ENCODE assay signal across 9 cellular contexts in the genomic region with DNA sequence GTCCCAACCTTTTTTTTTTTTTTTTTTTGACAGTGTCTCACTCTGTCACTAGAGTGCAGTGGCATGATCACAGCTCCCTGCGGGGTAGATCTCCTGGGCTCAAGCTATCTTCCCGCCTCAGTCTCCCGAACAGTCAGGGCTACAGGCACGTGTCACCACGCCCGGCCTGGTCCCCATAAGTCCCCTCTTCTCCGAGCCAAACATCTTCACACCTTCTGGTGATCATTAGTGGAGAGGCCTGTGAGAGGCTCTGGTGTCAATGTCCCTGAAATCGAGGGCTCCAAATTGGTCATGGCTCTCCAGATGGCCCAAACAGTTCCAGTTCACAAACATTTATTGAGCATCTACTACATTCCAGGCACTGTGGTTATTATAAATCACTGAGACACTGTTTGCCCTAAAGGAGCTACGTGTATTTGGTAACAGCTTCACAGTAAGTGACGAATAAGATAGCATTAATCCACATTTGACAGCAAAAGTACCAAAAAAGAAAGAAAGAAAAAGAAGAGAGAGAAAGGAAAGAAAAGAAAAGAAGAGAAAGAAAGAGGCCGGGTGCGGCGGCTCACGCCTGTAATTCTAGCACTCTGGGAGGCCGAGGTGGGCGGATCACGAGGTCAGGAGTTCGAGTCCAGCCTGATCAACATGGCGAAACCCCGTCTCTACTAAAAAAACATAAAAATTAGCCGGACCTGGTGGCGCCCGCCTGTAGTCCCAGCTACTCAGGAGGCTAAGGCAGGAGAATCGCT. TPM values are rescaled to one million over a fixed set of nuclear protein-coding genes. Genes with fewer than 3 reads are reported as not detected.
DNase-seq lines count a peak whose midpoint lies in the region; FAIRE-seq and TF ChIP-seq lines count a peak whose summit lies in the region.
"Had no signal": no experiment of that assay in that cellular context is flagged by ENCODE, and none has a peak within 500 bp of the region (broad histone marks: within the 10 kb centered on the region; RNA-seq: fewer than 3 reads in every experiment).

No MANE protein-coding gene starts in this region.

- dilution Hi-C loops in endothelial cell of umbilical vein (cut with MboI; ENCODE audit: extremely low pct_ligation_motif_present, low sequenced_read_pairs) = no loop called here

- H3K9me3 Mint-ChIP-seq in CD4-positive, alpha-beta memory T cell = peaks cover 0 to 2% (median 0%) of the 10 kb centered on the region in 8 donors
- no peaks in the 10 kb centered on the region for H3K9me3 Mint-ChIP-seq in osteocyte (ENCODE audit: unreplicated experiment)

- H3K4me1 ChIP-seq in CD4-positive, alpha-beta memory T cell (ENCODE audit: insufficient read depth, low read length) = peaks cover 19% of the 10 kb centered on the region
- no peaks in the 10 kb centered on the region; the same call in 1 of the 2 replicates for H3K4me1 ChIP-seq in SJCRH30
- H3K4me1 ChIP-seq in endothelial cell of umbilical vein (ENCODE audit: control insufficient read depth, extremely low read depth, insufficient read depth, low read length) = peaks cover 10% of the 10 kb centered on the region

- peak overlapping the region; percentile 97 to 99 (median 98) for H3K27ac Mint-ChIP-seq in CD4-positive, alpha-beta memory T cell
- H3K27ac Mint-ChIP-seq in osteocyte (ENCODE audit: unreplicated experiment) = peak overlapping the region; percentile 98

- CTCF ChIA-PET in CD4-positive, alpha-beta memory T cell (lab: Charles Lee; ENCODE audit: partially characterized antibody) = interaction anchor here (0.6 to 3.1 kb wide), 4 partner anchors 9 to 59 kb away, joined by 3 to 16 read pairs (median 4); a partner anchor contains a TSS
- CTCF ChIA-PET in endothelial cell of umbilical vein (lab: Charles Lee) = interaction anchor here (0.7 to 5.7 kb wide), 5 partner anchors 18 to 77 kb away, joined by 3 to 54 read pairs (median 3); no protein-coding TSS in a partner anchor

- peak overlapping the region; percentile 83 for H3K27ac ChIP-seq in CD4-positive, alpha-beta memory T cell (ENCODE audit: low read depth, low read length)
- peak overlapping the region; percentile 74 for H3K27ac ChIP-seq in SJCRH30
- peak overlapping the region; percentile 71 for H3K27ac ChIP-seq in endothelial cell of umbilical vein (ENCODE audit: insufficient read depth, low read depth, low read length)

- TF ChIP-seq CTCF in endothelial cell of umbilical vein (IDR thresholded peaks at IDR 0.05; ENCODE audit: extremely low read depth in 1 of 2, insufficient read depth in 1 of 2, low read depth in 1 of 2, low read length in 2 of 2) (no peak), osteocyte (IDR thresholded peaks at IDR 0.05) (no peak)

- POLR2A ChIA-PET in CD4-positive, alpha-beta memory T cell (lab: Charles Lee; ENCODE audit: partially characterized antibody) = interaction anchor here (0.9 to 3.3 kb wide), 5 partner anchors 9 to 125 kb away, joined by 3 to 20 read pairs (median 7); a partner anchor contains a TSS
- POLR2A ChIA-PET in endothelial cell of umbilical vein (lab: Charles Lee) = interaction anchor here (0.8 to 1.6 kb wide), 4 partner anchors 37 to 104 kb away, joined by 3 to 4 read pairs (median 4); no protein-coding TSS in a partner anchor

- TF ChIP-seq POLR2A in endothelial cell of umbilical vein (IDR thresholded peaks at IDR 0.05; ENCODE audit: low read depth, low read length) = no peak

- peaks cover 10% of the 10 kb centered on the region for H3K36me3 ChIP-seq in CD4-positive, alpha-beta memory T cell (ENCODE audit: insufficient read depth, low read length)
- peaks cover 23% of the 10 kb centered on the region for H3K36me3 ChIP-seq in SJCRH30
- peaks cover 2 to 3% of the 10 kb centered on the region in 2 experiments for H3K36me3 ChIP-seq in endothelial cell of umbilical vein (ENCODE audit: control insufficient read depth in 2 of 2, extremely low read depth in 1 of 2, insufficient read depth in 2 of 2, low read length in 2 of 2)

- peak; percentile 12 for FAIRE-seq in endothelial cell of umbilical vein (lab: Jason Lieb, UNC)

- in situ Hi-C loops in ACHN (cut with HindIII; ENCODE audit: low pct_ligation_motif_present, low pct_unique_long_range_greater_than_20kb, low sequenced_read_pairs) = no loop called here

- H3K9ac ChIP-seq in endothelial cell of umbilical vein (replicated peaks; ENCODE audit: extremely low read depth, insufficient read depth, low read length) = peak overlapping the region; percentile 90

- H3K9me1 ChIP-seq in endothelial cell of umbilical vein (replicated peaks; ENCODE audit: control insufficient read depth, extremely low read depth, insufficient read depth, low read length) = no peaks in the 10 kb centered on the region

- peak overlapping the region; percentile 83 to 99 for H3K4me3 ChIP-seq in CD4-positive, alpha-beta memory T cell (ENCODE audit: low read length in 2 of 2)
- H3K4me3 ChIP-seq in SJCRH30 (peak overlapping the region; percentile 86), endothelial cell of umbilical vein (replicated peaks in 1 of 3; ENCODE audit: insufficient read depth in 1 of 3, low read depth in 1 of 3, low read length in 3 of 3) (peak overlapping the region; percentile 26 to 87 (median 60))

- H3K36me3 Mint-ChIP-seq in CD4-positive, alpha-beta memory T cell = peaks cover 9 to 29% of the 10 kb centered on the region in 2 donors
- peaks cover 14% of the 10 kb centered on the region for H3K36me3 Mint-ChIP-seq in osteocyte (ENCODE audit: unreplicated experiment)

- peaks cover 12 to 30% (median 20%) of the 10 kb centered on the region in 4 donors for H3K4me1 Mint-ChIP-seq in CD4-positive, alpha-beta memory T cell
- peaks cover 26% of the 10 kb centered on the region for H3K4me1 Mint-ChIP-seq in osteocyte (ENCODE audit: unreplicated experiment)

- no peak for DNase-seq in CD4-positive, alpha-beta memory T cell
- peak in 1 of 2 experiments; percentile 21 for DNase-seq in SJCRH30
- no peak for DNase-seq in endothelial cell of umbilical vein (ENCODE audit: low read depth, low spot score)
- no peak for DNase-seq in osteocyte (ENCODE audit: extremely low spot score, unreplicated experiment)
- DNase-seq in posterior vena cava (ENCODE audit: low spot score) = no peak
- DNase-seq in ACHN = no peak
- no peak for DNase-seq in globus pallidus (ENCODE audit: low spot score)
- DNase-seq in SIG-M5 treated with dmso at 0.1 percent for 504 hours (lab: John Stamatoyannopoulos, UW; ENCODE audit: unreplicated experiment) = no peak

- peak overlapping the region; percentile 61 for H3K4me2 ChIP-seq in endothelial cell of umbilical vein (ENCODE audit: insufficient read depth, low read length)

- H3K9me3 ChIP-seq in CD4-positive, alpha-beta memory T cell (ENCODE audit: control insufficient read depth in 1 of 2, low read length in 2 of 2) = no peaks in the 10 kb centered on the region
- no peaks in the 10 kb centered on the region for H3K9me3 ChIP-seq in SJCRH30 (replicated peaks)
- H3K9me3 ChIP-seq in endothelial cell of umbilical vein (replicated peaks; ENCODE audit: control insufficient read depth, insufficient read depth, low read length) = no peaks in the 10 kb centered on the region

- H2AFZ ChIP-seq in endothelial cell of umbilical vein (ENCODE audit: low read depth, low read length) = peak overlapping the region; percentile 3

- no peaks in the 10 kb centered on the region for H3K27me3 ChIP-seq in CD4-positive, alpha-beta memory T cell (ENCODE audit: insufficient read depth, low read length)
- H3K27me3 ChIP-seq in SJCRH30 = no peaks in the 10 kb centered on the region
- no peaks in the 10 kb centered on the region for H3K27me3 ChIP-seq in endothelial cell of umbilical vein (ENCODE audit: control insufficient read depth in 2 of 2, insufficient read depth in 2 of 2, low read length in 2 of 2)

- peak overlapping the region; percentile 92 to 99 (median 98) for H3K4me3 Mint-ChIP-seq in CD4-positive, alpha-beta memory T cell
- peak overlapping the region; percentile 96 for H3K4me3 Mint-ChIP-seq in osteocyte (ENCODE audit: unreplicated experiment)

- no peaks in the 10 kb centered on the region for H4K20me1 ChIP-seq in endothelial cell of umbilical vein (replicated peaks; ENCODE audit: control insufficient read depth, extremely low read depth, insufficient read depth, low read length)

- TSS peak; percentile 83 for BruUV-seq in endothelial cell of umbilical vein (replicated peaks; lab: Mats Ljungman, UMichigan)

- intact Hi-C loops in CD4-positive, alpha-beta memory T cell (cut with micrococcal nuclease) = loop anchor here (1.0 to 5.0 kb wide), 4 partner anchors 28 to 393 kb away; a partner anchor contains a TSS
- intact Hi-C loops in endothelial cell of umbilical vein (cut with micrococcal nuclease) (loop anchor here (1.0 to 10.0 kb wide), 5 partner anchors 18 to 420 kb away; a partner anchor contains a TSS), posterior vena cava (cut with DNase I) (no loop called here)

- no peaks in the 10 kb centered on the region for H3K27me3 Mint-ChIP-seq in CD4-positive, alpha-beta memory T cell
- H3K27me3 Mint-ChIP-seq in osteocyte (ENCODE audit: unreplicated experiment) = no peaks in the 10 kb centered on the region

- peaks cover 24% of the 10 kb centered on the region for H3K79me2 ChIP-seq in endothelial cell of umbilical vein (ENCODE audit: control insufficient read depth, insufficient read depth, low read length)

RNA-seq across cellular contexts. Expression of a gene that starts 0.9 kb away (rescaled TPM):
- 10 to 100 TPM; 26.0 to 27.1 TPM for total RNA-seq in CD4-positive, alpha-beta memory T cell
- polyA plus RNA-seq in CD4-positive, alpha-beta memory T cell = 10 to 100 TPM; 28.4 to 29.2 TPM
- total RNA-seq in SJCRH30 (2014; rRNA removed; shearing (Covaris generic)) = 86.8 and 89.5 TPM in 2 replicates
- total RNA-seq in endothelial cell of umbilical vein (93.7 and 105 TPM in 2 replicates), osteocyte (48.0 and 50.8 TPM in 2 replicates), posterior vena cava (10 to 100 TPM; 38.8 to 47.5 TPM)
- 41.1 and 57.9 TPM in 2 replicates for polyA plus RNA-seq in endothelial cell of umbilical vein
- polyA plus RNA-seq in endothelial cell of umbilical vein (2011; cell fraction: cytosol; rRNA removed) = 64.7 and 66.8 TPM in 2 replicates
- 55.1 and 70.3 TPM in 2 replicates for polyA plus RNA-seq in endothelial cell of umbilical vein (2011; cell fraction: nucleus; rRNA removed)
- 77.1 and 106 TPM in 2 replicates for polyA plus RNA-seq in endothelial cell of umbilical vein (2012)
- 59.0 and 69.0 TPM in 2 replicates for polyA minus RNA-seq in endothelial cell of umbilical vein
- 22.0 TPM for polyA minus RNA-seq in endothelial cell of umbilical vein (2011; cell fraction: cytosol; rRNA and poly(A)+ RNA removed)
- 24.8 and 34.1 TPM in 2 replicates for polyA minus RNA-seq in endothelial cell of umbilical vein (2011; cell fraction: nucleus; rRNA and poly(A)+ RNA removed)

RNA-seq across cellular contexts. Expression of a gene that starts 8.1 kb away (rescaled TPM):
- not detected for total RNA-seq in CD4-positive, alpha-beta memory T cell
- polyA plus RNA-seq in CD4-positive, alpha-beta memory T cell = not detected
- not detected in 2 replicates for total RNA-seq in SJCRH30 (2014; rRNA removed; shearing (Covaris generic))
- total RNA-seq in endothelial cell of umbilical vein = 0.12 and 0.33 TPM in 2 replicates
- polyA plus RNA-seq in endothelial cell of umbilical vein = 0.08 and 0.19 TPM in 2 replicates
- 0.15 and 0.20 TPM in 2 replicates for polyA plus RNA-seq in endothelial cell of umbilical vein (2011; cell fraction: cytosol; rRNA removed)
- 0.05 and 0.21 TPM in 2 replicates for polyA plus RNA-seq in endothelial cell of umbilical vein (2011; cell fraction: nucleus; rRNA removed)
- 0.16 and 0.30 TPM in 2 replicates for polyA plus RNA-seq in endothelial cell of umbilical vein (2012)
- polyA minus RNA-seq in endothelial cell of umbilical vein = 0.17 and 0.39 TPM in 2 replicates
- polyA minus RNA-seq in endothelial cell of umbilical vein (2011; cell fraction: cytosol; rRNA and poly(A)+ RNA removed) = not detected
- polyA minus RNA-seq in endothelial cell of umbilical vein (2011; cell fraction: nucleus; rRNA and poly(A)+ RNA removed) = 0.14 TPM in 1 of 2 replicates, not detected in the other
- total RNA-seq in osteocyte = 15.1 and 15.9 TPM in 2 replicates
- 100 to 1,000 TPM; 297 to 440 TPM for total RNA-seq in posterior vena cava

RNA-seq across cellular contexts. Expression of a gene that starts 28.0 kb away (rescaled TPM):
- total RNA-seq in CD4-positive, alpha-beta memory T cell = 10 to 100 TPM; 25.9 to 29.1 TPM
- polyA plus RNA-seq in CD4-positive, alpha-beta memory T cell = 10 to 100 TPM; 30.3 to 41.4 TPM
- total RNA-seq in SJCRH30 (2014; rRNA removed; shearing (Covaris generic)) = 45.4 and 48.4 TPM in 2 replicates
- total RNA-seq in endothelial cell of umbilical vein (65.7 and 73.5 TPM in 2 replicates), osteocyte (51.4 and 53.9 TPM in 2 replicates), posterior vena cava (10 to 100 TPM; 29.1 to 38.7 TPM)
- polyA plus RNA-seq in endothelial cell of umbilical vein = 48.9 and 56.1 TPM in 2 replicates
- polyA plus RNA-seq in endothelial cell of umbilical vein (2011; cell fraction: cytosol; rRNA removed) = 38.8 and 45.3 TPM in 2 replicates
- polyA plus RNA-seq in endothelial cell of umbilical vein (2011; cell fraction: nucleus; rRNA removed) = 67.0 and 75.2 TPM in 2 replicates
- polyA plus RNA-seq in endothelial cell of umbilical vein (2012) = 42.6 and 70.4 TPM in 2 replicates
- 48.8 and 50.7 TPM in 2 replicates for polyA minus RNA-seq in endothelial cell of umbilical vein
- polyA minus RNA-seq in endothelial cell of umbilical vein (2011; cell fraction: cytosol; rRNA and poly(A)+ RNA removed) = 35.4 TPM
- polyA minus RNA-seq in endothelial cell of umbilical vein (2011; cell fraction: nucleus; rRNA and poly(A)+ RNA removed) = 15.9 and 20.2 TPM in 2 replicates

RNA-seq across cellular contexts. Expression of a gene that starts 56.0 kb away (rescaled TPM):
- total RNA-seq in CD4-positive, alpha-beta memory T cell = 1 to 10 TPM in 1 of 2 experiments, under 1 TPM in 1; 0.33 to 1.1 TPM
- polyA plus RNA-seq in CD4-positive, alpha-beta memory T cell = under 1 TPM in 1 of 2 donors, not detected in 1; 0.17 TPM
- total RNA-seq in SJCRH30 (2014; rRNA removed; shearing (Covaris generic)) = 0.51 and 0.59 TPM in 2 replicates
- 0.09 and 0.29 TPM in 2 replicates for total RNA-seq in endothelial cell of umbilical vein
- polyA plus RNA-seq in endothelial cell of umbilical vein = 0.07 and 0.14 TPM in 2 replicates
- polyA plus RNA-seq in endothelial cell of umbilical vein (2011; cell fraction: cytosol; rRNA removed) = not detected in 2 replicates
- 0.17 and 0.48 TPM in 2 replicates for polyA plus RNA-seq in endothelial cell of umbilical vein (2011; cell fraction: nucleus; rRNA removed)
- not detected in 2 replicates for polyA plus RNA-seq in endothelial cell of umbilical vein (2012)
- polyA minus RNA-seq in endothelial cell of umbilical vein = 0.25 TPM in 1 of 2 replicates, not detected in the other
- polyA minus RNA-seq in endothelial cell of umbilical vein (2011; cell fraction: cytosol; rRNA and poly(A)+ RNA removed) = 37.2 TPM
- polyA minus RNA-seq in endothelial cell of umbilical vein (2011; cell fraction: nucleus; rRNA and poly(A)+ RNA removed) = 0.19 TPM in 1 of 2 replicates, not detected in the other
- total RNA-seq in osteocyte = 0.26 and 0.56 TPM in 2 replicates
- total RNA-seq in posterior vena cava = under 1 TPM; 0.37 to 0.48 TPM
- total RNA-seq: myocyte had no signal

Comparison
In these comparisons a context has a peak if more than half of its experiments do, and no peak if none do; other contexts are left out.
1. RNA of a gene that starts 8.1 kb away (total RNA-seq): 297 to 440 TPM in posterior vena cava; 15.1 to 15.9 TPM in osteocyte, 0.12 to 0.33 TPM in endothelial cell of umbilical vein, not detected in CD4-positive, alpha-beta memory T cell and not detected in SJCRH30; every median in the first group is over 10 times any median in the second.
2. intact Hi-C loops: an anchor here in CD4-positive, alpha-beta memory T cell (1.0 to 5.0 kb wide) and endothelial cell of umbilical vein (1.0 to 10.0 kb wide); none called in posterior vena cava.
3. Peak in every context shown above with its lines, with median percentiles within 50 percentile points of each other: H3K27ac ChIP-seq and H3K4me3 ChIP-seq.